Comparison of ENCODE assay signal across 3 cellular contexts in genomic region chr22:23925020-23925606, GRCh38.
A peak's percentile ranks its signal among the peaks of the same experiment; 100 is the strongest.
TF ChIP-seq lines count a peak whose summit lies in the region.

No MANE protein-coding gene starts in this region.

TF ChIP-seq in HEK293, 187 proteins besides CTCF, POLR2A, EP300 and RAD21:
- TF ChIP-seq AEBP2 (tag by site-specific recombination; IDR thresholded peaks at IDR 0.05; ENCODE audit: borderline replicate concordance): no peak
- TF ChIP-seq OVOL3 (tag by site-specific recombination; IDR thresholded peaks at IDR 0.05): no peak
- TF ChIP-seq ZNF202 (tag by site-specific recombination; IDR thresholded peaks at IDR 0.05; ENCODE audit: borderline replicate concordance): no peak
- TF ChIP-seq ZNF76 (tag by site-specific recombination; IDR thresholded peaks at IDR 0.05; ENCODE audit: borderline replicate concordance, low read depth): no peak
- TF ChIP-seq ZFP37 (tag by site-specific recombination; IDR thresholded peaks at IDR 0.05): no peak
- TF ChIP-seq, protein P1, sequence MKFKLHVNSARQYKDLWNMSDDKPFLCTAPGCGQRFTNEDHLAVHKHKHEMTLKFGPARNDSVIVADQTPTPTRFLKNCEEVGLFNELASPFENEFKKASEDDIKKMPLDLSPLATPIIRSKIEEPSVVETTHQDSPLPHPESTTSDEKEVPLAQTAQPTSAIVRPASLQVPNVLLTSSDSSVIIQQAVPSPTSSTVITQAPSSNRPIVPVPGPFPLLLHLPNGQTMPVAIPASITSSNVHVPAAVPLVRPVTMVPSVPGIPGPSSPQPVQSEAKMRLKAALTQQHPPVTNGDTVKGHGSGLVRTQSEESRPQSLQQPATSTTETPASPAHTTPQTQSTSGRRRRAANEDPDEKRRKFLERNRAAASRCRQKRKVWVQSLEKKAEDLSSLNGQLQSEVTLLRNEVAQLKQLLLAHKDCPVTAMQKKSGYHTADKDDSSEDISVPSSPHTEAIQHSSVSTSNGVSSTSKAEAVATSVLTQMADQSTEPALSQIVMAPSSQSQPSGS (tag by site-specific recombination; IDR thresholded peaks at IDR 0.05; ENCODE audit: low read depth): no peak
- peak; percentile 96 for TF ChIP-seq SETDB1 (IDR thresholded peaks at IDR 0.05; ENCODE audit: insufficient read length, low read length)
- TF ChIP-seq ZFP69B (tag by site-specific recombination; IDR thresholded peaks at IDR 0.05): no peak
- no peak for TF ChIP-seq ZNF335 (tag by site-specific recombination; conservative IDR thresholded peaks at IDR 0.05)
- TF ChIP-seq TRIM28 (IDR thresholded peaks at IDR 0.05; ENCODE audit: borderline replicate concordance, low read length): peak; percentile 93; the same call in 1 of the 2 replicates
- TF ChIP-seq, protein P2, sequence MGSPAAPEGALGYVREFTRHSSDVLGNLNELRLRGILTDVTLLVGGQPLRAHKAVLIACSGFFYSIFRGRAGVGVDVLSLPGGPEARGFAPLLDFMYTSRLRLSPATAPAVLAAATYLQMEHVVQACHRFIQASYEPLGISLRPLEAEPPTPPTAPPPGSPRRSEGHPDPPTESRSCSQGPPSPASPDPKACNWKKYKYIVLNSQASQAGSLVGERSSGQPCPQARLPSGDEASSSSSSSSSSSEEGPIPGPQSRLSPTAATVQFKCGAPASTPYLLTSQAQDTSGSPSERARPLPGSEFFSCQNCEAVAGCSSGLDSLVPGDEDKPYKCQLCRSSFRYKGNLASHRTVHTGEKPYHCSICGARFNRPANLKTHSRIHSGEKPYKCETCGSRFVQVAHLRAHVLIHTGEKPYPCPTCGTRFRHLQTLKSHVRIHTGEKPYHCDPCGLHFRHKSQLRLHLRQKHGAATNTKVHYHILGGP (tag by site-specific recombination; IDR thresholded peaks at IDR 0.05): no peak

TF ChIP-seq in K562, 482 proteins besides CTCF, POLR2A, EP300 and RAD21:
- TF ChIP-seq CBX5 (IDR thresholded peaks at IDR 0.05; ENCODE audit: borderline replicate concordance, low read depth) (peak; percentile 80; the same call in 1 of the 2 replicates), FOSL1 (tag; conservative IDR thresholded peaks at IDR 0.05) (no peak), ZNF280A (IDR thresholded peaks at IDR 0.05; ENCODE audit: low read depth, partially characterized antibody) (peak; percentile 86), TRIM28 (IDR thresholded peaks at IDR 0.05) (0 out of 2 replicates have a peak, but pooled peaks have one; percentile 48), CBX3 (IDR thresholded peaks at IDR 0.05; ENCODE audit: borderline replicate concordance in 1 of 2, low read length in 2 of 2) (peak in 1 of 2 experiments; percentile 90; a peak in 2 of 3 replicates)

TF ChIP-seq in HEK293T, 16 proteins besides CTCF, POLR2A, EP300 and RAD21:
- no peak for TF ChIP-seq SUZ12 (IDR thresholded peaks at IDR 0.05)
- TF ChIP-seq TARDBP (IDR thresholded peaks at IDR 0.05): no peak
- TF ChIP-seq BHLHE40 (IDR thresholded peaks at IDR 0.05; ENCODE audit: borderline replicate concordance): no peak
